Comparison of ENCODE assay signal across 8 cellular contexts in the genomic region with DNA sequence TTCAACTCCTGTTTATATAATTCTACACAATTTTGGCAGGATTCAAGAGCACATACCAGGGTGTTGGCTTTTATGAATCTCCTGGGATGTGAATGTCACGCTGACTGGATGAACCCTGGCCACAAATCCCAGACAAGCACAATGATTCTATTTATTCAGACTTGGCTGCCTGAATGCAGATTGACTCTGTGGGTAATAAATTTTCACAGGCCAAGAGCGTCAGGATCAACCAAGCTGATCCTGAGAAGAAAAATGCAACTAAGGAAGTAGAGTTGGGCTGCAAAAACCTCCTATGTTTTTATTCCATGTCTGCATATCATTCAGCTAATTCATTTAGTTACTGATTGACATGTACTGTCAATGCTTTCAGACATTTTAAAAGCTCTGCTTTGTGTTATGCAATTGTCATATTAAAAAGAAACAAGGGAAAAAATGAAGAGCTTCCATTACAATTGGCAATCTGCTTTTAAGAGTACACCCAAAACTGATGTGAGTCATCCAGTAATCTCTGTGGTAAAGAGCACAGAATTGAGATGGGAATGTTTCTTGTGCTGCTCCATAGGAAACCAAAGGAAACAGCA.
DNase-seq lines count a peak whose midpoint lies in the region; ATAC-seq and TF ChIP-seq lines count a peak whose summit lies in the region.

No MANE protein-coding gene starts in this region.

- intact Hi-C loops in lower leg skin (cut with DNase I; ENCODE audit: low total_unique reads) (no loop called here), posterior cingulate gyrus (cut with DNase I) (no loop called here)

- 17 to 19% methylated on average over 2 of the region's 2 CpGs for WGBS in lower leg skin, 2 donors

- no peak for TF ChIP-seq POLR2A in lower leg skin (IDR thresholded peaks at IDR 0.05)

- no peak overlapping the region for H3K4me3 ChIP-seq in lower leg skin (ENCODE audit: low read depth, poor library complexity, severe bottlenecking)

- no peak for TF ChIP-seq CTCF in lower leg skin (IDR thresholded peaks at IDR 0.05)

- H3K27ac ChIP-seq in caudate nucleus (ENCODE audit: low read depth, low read length): peak overlapping the region; percentile 7

- DNase-seq in AG08395 (ENCODE audit: low spot score) (peak; percentile 94), LoVo (ENCODE audit: low spot score) (peak; percentile 16), caudate nucleus (lab: John Stamatoyannopoulos, UW) (peak in 18 of 61 donors; percentile 2 to 56 (median 12)), lower leg skin (ENCODE audit: low spot score in 2 of 2) (peak; percentile 82 to 83), NCI-H1048 (lab: John Stamatoyannopoulos, UW) (no peak), posterior cingulate gyrus (no peak), NCI-H146 (lab: John Stamatoyannopoulos, UW) (no peak)

- ATAC-seq in GM21381 (IDR thresholded peaks at IDR 0.05; ENCODE audit: unreplicated experiment): no peak

Comparison
In these comparisons a context has a peak if more than half of its experiments do, and no peak if none do; other contexts are left out.
1. DNase-seq: peak in AG08395 (single experiment), LoVo (single experiment) and lower leg skin (2 of 2); none in NCI-H1048 (single experiment), posterior cingulate gyrus (0 of 10) and NCI-H146 (single experiment).